In genomic region chr1:27122652-27123051, GRCh38 we compare ENCODE assay signal across 9 cellular contexts. TPM values are rescaled to one million over a fixed set of nuclear protein-coding genes. Genes with fewer than 3 reads are reported as not detected.
A peak's percentile ranks its signal among the peaks of the same experiment; 100 is the strongest.
DNase-seq lines count a peak whose midpoint lies in the region; ATAC-seq and TF ChIP-seq lines count a peak whose summit lies in the region.
"Had no signal": no experiment of that assay in that cellular context is flagged by ENCODE, and none has a peak within 500 bp of the region (broad histone marks: within the 10 kb centered on the region; RNA-seq: fewer than 3 reads in every experiment).

No MANE protein-coding gene starts in this region.

- H3K36me3 ChIP-seq in PC-9 (ENCODE audit: low read depth), result no peaks in the 10 kb centered on the region

- H4K20me1 ChIP-seq in PC-9 (ENCODE audit: insufficient read depth), result no peaks in the 10 kb centered on the region

- H3K27me3 ChIP-seq in PC-9 (ENCODE audit: insufficient read depth, low read depth), result no peaks in the 10 kb centered on the region

- no peaks in the 10 kb centered on the region for H3K9me3 Mint-ChIP-seq in naive thymus-derived CD8-positive, alpha-beta T cell
- H3K9me3 Mint-ChIP-seq: activated naive CD8-positive, alpha-beta T cell treated with anti-CD3 and anti-CD28 coated beads, Interleukin-2, amount 10 ng/mL, durations not matched to agents 7 days and 5 days had no signal

- no peak overlapping the region for H3K4me3 Mint-ChIP-seq in naive thymus-derived CD8-positive, alpha-beta T cell
- H3K4me3 Mint-ChIP-seq: activated naive CD8-positive, alpha-beta T cell treated with anti-CD3 and anti-CD28 coated beads, Interleukin-2, amount 10 ng/mL, durations not matched to agents 7 days and 5 days had no signal

- no peaks in the 10 kb centered on the region for H3K9me3 ChIP-seq in PC-9 (ENCODE audit: insufficient read depth, low read depth)

- H3K9me2 ChIP-seq in PC-9 (ENCODE audit: insufficient read depth), result no peaks in the 10 kb centered on the region

- intact Hi-C loops in PC-9 (cut with micrococcal nuclease; ENCODE audit: unreplicated experiment), result no loop called here

- no peaks in the 10 kb centered on the region; the same call in 1 of the 2 replicates for H3F3A ChIP-seq in PC-9 (ENCODE audit: insufficient read depth, low read depth)

- CTCF ChIA-PET in PC-9 (lab: Charles Lee), result interaction anchor here (0.5 to 0.6 kb wide), 2 partner anchors 67 to 256 kb away, joined by 3 read pairs; no protein-coding TSS in a partner anchor

- H2AFZ ChIP-seq in PC-9, result no peak overlapping the region

- peak overlapping the region; percentile 50; the same call in 1 of the 2 replicates for H3K27ac ChIP-seq in PC-9
- H3K27ac ChIP-seq in epithelial cell of prostate, result peak overlapping the region; percentile 37

- ATAC-seq in HG03135 (IDR thresholded peaks at IDR 0.05; ENCODE audit: unreplicated experiment), result no peak
- no peak for ATAC-seq in naive thymus-derived CD8-positive, alpha-beta T cell
- ATAC-seq in GM19463 (IDR thresholded peaks at IDR 0.05; ENCODE audit: unreplicated experiment), result no peak

- peak overlapping the region in 4 of 10 donors; percentile 28 to 83 (median 60) for H3K27ac Mint-ChIP-seq in naive thymus-derived CD8-positive, alpha-beta T cell
- H3K27ac Mint-ChIP-seq: activated naive CD8-positive, alpha-beta T cell treated with anti-CD3 and anti-CD28 coated beads, Interleukin-2, amount 10 ng/mL, durations not matched to agents 7 days and 5 days had no signal

- POLR2A ChIA-PET in PC-9 (lab: Charles Lee; ENCODE audit: unreplicated experiment), result no interaction called here
- POLR2A ChIA-PET in naive thymus-derived CD8-positive, alpha-beta T cell (lab: Charles Lee), result interaction anchor here (0.6 kb wide), 2 partner anchors 10 to 461 kb away, joined by 3 to 4 read pairs; no protein-coding TSS in a partner anchor

- DNase-seq in EH (ENCODE audit: low read depth) (peak; percentile 90), PC-9 (peak; percentile 67 to 75), epithelial cell of prostate (ENCODE audit: low read depth, low spot score) (no peak), myocyte (ENCODE audit: low read depth) (peak; percentile 83)
- no peak for DNase-seq in naive thymus-derived CD8-positive, alpha-beta T cell
- no peak for DNase-seq in activated CD4-positive, alpha-beta T cell treated with anti-CD3 and anti-CD28 coated beads, Interleukin-2, amount 50 U/mL, for 48 hours
- DNase-seq: activated naive CD8-positive, alpha-beta T cell treated with anti-CD3 and anti-CD28 coated beads, Interleukin-2, amount 10 ng/mL, durations not matched to agents 7 days and 5 days had no signal

- peaks cover 21% of the 10 kb centered on the region for H3K4me1 ChIP-seq in PC-9 (replicated peaks; ENCODE audit: insufficient read depth)

- no peak for TF ChIP-seq CTCF in PC-9 (conservative IDR thresholded peaks at IDR 0.05)

- H3K36me3 Mint-ChIP-seq in naive thymus-derived CD8-positive, alpha-beta T cell, result peaks cover 0 to 20% (median 0%) of the 10 kb centered on the region in 3 donors

- peaks cover 3 to 24% (median 13%) of the 10 kb centered on the region in 4 donors for H3K4me1 Mint-ChIP-seq in naive thymus-derived CD8-positive, alpha-beta T cell

- BruUV-seq in PC-9 (replicated peaks; lab: Mats Ljungman, UMichigan), result no TSS peak

- H3K79me2 ChIP-seq in PC-9 (ENCODE audit: low read depth), result no peaks in the 10 kb centered on the region

- H3K4me2 ChIP-seq in PC-9, result peak overlapping the region; percentile 35

- no peaks in the 10 kb centered on the region for H3K27me3 Mint-ChIP-seq in naive thymus-derived CD8-positive, alpha-beta T cell
- H3K27me3 Mint-ChIP-seq: activated naive CD8-positive, alpha-beta T cell treated with anti-CD3 and anti-CD28 coated beads, Interleukin-2, amount 10 ng/mL, durations not matched to agents 7 days and 5 days had no signal

- no peak overlapping the region for H3K4me3 ChIP-seq in PC-9

RNA-seq across cellular contexts. Expression of gene SLC9A1, which starts 32.3 kb away (rescaled TPM):
- 17.9 and 27.5 TPM in 2 replicates for total RNA-seq in PC-9 (2021)
- total RNA-seq in myocyte, result 4.6 and 9.6 TPM in 2 replicates
- polyA plus RNA-seq in myocyte (2012), result 43.6 TPM
- 10 to 100 TPM; 16.2 to 17.7 TPM for total RNA-seq in naive thymus-derived CD8-positive, alpha-beta T cell
- polyA plus RNA-seq in naive thymus-derived CD8-positive, alpha-beta T cell, result 10 to 100 TPM in 1 of 3 donors, 1 to 10 TPM in 2; 4.5 to 14.2 (median 8.5) TPM

Comparison
In these comparisons a context has a peak if more than half of its experiments do, and no peak if none do; other contexts are left out.
1. DNase-seq: peak in EH (single experiment), PC-9 (2 of 2) and myocyte (single experiment); none in epithelial cell of prostate (single experiment), naive thymus-derived CD8-positive, alpha-beta T cell (0 of 10) and activated CD4-positive, alpha-beta T cell treated with anti-CD3 and anti-CD28 coated beads, Interleukin-2, amount 50 U/mL, for 48 hours (0 of 2).